Comparison of ENCODE assay signal across 17 cellular contexts in genomic region chr7:41628926-41629325, GRCh38.
DNase-seq lines count a peak whose midpoint lies in the region; ATAC-seq, FAIRE-seq and TF ChIP-seq lines count a peak whose summit lies in the region.
"Had no signal": no experiment of that assay in that cellular context is flagged by ENCODE, and none has a peak within 500 bp of the region (broad histone marks: within the 10 kb centered on the region; RNA-seq: fewer than 3 reads in every experiment).

No MANE protein-coding gene starts in this region.

- H3K4me1 ChIP-seq in heart left ventricle: peaks cover 0 to 18% (median 2%) of the 10 kb centered on the region in 12 donors
- no peaks in the 10 kb centered on the region for H3K4me1 ChIP-seq in skeletal muscle tissue (ENCODE audit: control insufficient read depth in 3 of 3, insufficient read depth in 3 of 3, low read length in 3 of 3)
- H3K4me1 ChIP-seq: A549, transverse colon had no signal

- FAIRE-seq in RCC 7860 (lab: Jason Lieb, UNC): peak; percentile 23
- FAIRE-seq: A549 had no signal

- H3K9me3 Mint-ChIP-seq in activated CD4-positive, alpha-beta T cell treated with anti-CD3 and anti-CD28 coated beads for 36 hours (ENCODE audit: low read depth): peaks cover 3% of the 10 kb centered on the region
- H3K9me3 Mint-ChIP-seq in activated CD4-positive, alpha-beta T cell treated with anti-CD3 and anti-CD28 coated beads, Interleukin-2, amount 10 ng/mL, durations not matched to agents 24 days and 14 days: peaks cover 10% of the 10 kb centered on the region

- no peak overlapping the region for H3K9ac ChIP-seq in skeletal muscle tissue (ENCODE audit: low read depth in 1 of 3, low read length in 3 of 3)

- no peak for TF ChIP-seq CTCF in heart left ventricle (IDR thresholded peaks at IDR 0.05)

- H3K9me3 ChIP-seq in heart left ventricle (no peaks in the 10 kb centered on the region), skeletal muscle tissue (ENCODE audit: control insufficient read depth in 3 of 3, low read length in 3 of 3) (no peaks in the 10 kb centered on the region)
- H3K9me3 ChIP-seq: A549, spleen, transverse colon had no signal

- intact Hi-C loops in activated CD4-positive, alpha-beta T cell treated with anti-CD3 and anti-CD28 coated beads for 36 hours (cut with DNase I, micrococcal nuclease): loop anchor here (2.0 to 5.0 kb wide), 2 partner anchors 252 to 253 kb away; no protein-coding TSS in a partner anchor
- intact Hi-C loops in activated CD4-positive, alpha-beta T cell treated with anti-CD3 and anti-CD28 coated beads, Interleukin-2, amount 10 ng/mL, durations not matched to agents 24 days and 14 days (cut with micrococcal nuclease): loop anchor here (5.0 kb wide), 1 partner anchor 58 kb away; no protein-coding TSS in a partner anchor
- intact Hi-C loops in heart left ventricle (cut with DNase I): loop anchor here in 1 of 10 donors (5.0 kb wide), 1 partner anchor 68 kb away; no protein-coding TSS in a partner anchor

- H3K27me3 ChIP-seq in heart left ventricle (no peaks in the 10 kb centered on the region), skeletal muscle tissue (ENCODE audit: control insufficient read depth in 3 of 3, insufficient read depth in 3 of 3, low read length in 3 of 3) (no peaks in the 10 kb centered on the region)
- H3K27me3 ChIP-seq: spleen, transverse colon had no signal

- peaks cover 22% of the 10 kb centered on the region for H3K4me1 Mint-ChIP-seq in activated CD4-positive, alpha-beta T cell treated with anti-CD3 and anti-CD28 coated beads for 36 hours
- no peaks in the 10 kb centered on the region for H3K4me1 Mint-ChIP-seq in activated CD4-positive, alpha-beta T cell treated with anti-CD3 and anti-CD28 coated beads, Interleukin-2, amount 10 ng/mL, durations not matched to agents 24 days and 14 days
- H3K4me1 Mint-ChIP-seq: naive thymus-derived CD8-positive, alpha-beta T cell had no signal

- H3K27ac ChIP-seq in heart left ventricle: peak overlapping the region in 8 of 12 donors; percentile 30 to 83 (median 64)
- H3K27ac ChIP-seq in skeletal muscle tissue (ENCODE audit: low read depth, low read length): peak overlapping the region; percentile 50
- H3K27ac ChIP-seq: A549, spleen, transverse colon had no signal

- H3K36me3 ChIP-seq in heart left ventricle (no peaks in the 10 kb centered on the region), skeletal muscle tissue (ENCODE audit: control insufficient read depth in 3 of 3, insufficient read depth in 3 of 3, low read length in 3 of 3) (no peaks in the 10 kb centered on the region)
- H3K36me3 ChIP-seq: spleen, transverse colon had no signal

- peak; percentile 9 for DNase-seq in activated CD4-positive, alpha-beta T cell treated with anti-CD3 and anti-CD28 coated beads for 36 hours
- DNase-seq in activated CD4-positive, alpha-beta T cell treated with anti-CD3 and anti-CD28 coated beads, Interleukin-2, amount 10 ng/mL, durations not matched to agents 24 days and 14 days: no peak
- DNase-seq in RCC 7860 (ENCODE audit: low spot score): peak; percentile 45
- DNase-seq in heart left ventricle: peak in 4 of 5 donors; percentile 18 to 33 (median 24)
- DNase-seq in C1 segment of cervical spinal cord (lab: John Stamatoyannopoulos, UW): no peak
- no peak for DNase-seq in NCI-H748 (lab: John Stamatoyannopoulos, UW; ENCODE audit: unreplicated experiment)
- DNase-seq in OCI-M1 (lab: John Stamatoyannopoulos, UW): no peak
- DNase-seq: activated CD4-positive, alpha-beta T cell treated with anti-CD3 and anti-CD28 coated beads, Interleukin-2, amount 50 U/mL, for 1 hour; GOT3; naive thymus-derived CD8-positive, alpha-beta T cell; NCI-H1417 treated with DMSO at 0.1 percent for 48 hours; spleen; T-helper 1 cell; transverse colon had no signal

- WGBS in heart left ventricle, 4 donors: 30 to 35% (median 31%) methylated on average over 3 of the region's 3 CpGs

- peaks cover 8% of the 10 kb centered on the region for H3K27me3 Mint-ChIP-seq in activated CD4-positive, alpha-beta T cell treated with anti-CD3 and anti-CD28 coated beads for 36 hours
- H3K27me3 Mint-ChIP-seq in activated CD4-positive, alpha-beta T cell treated with anti-CD3 and anti-CD28 coated beads, Interleukin-2, amount 10 ng/mL, durations not matched to agents 24 days and 14 days: no peaks in the 10 kb centered on the region

- POLR2A ChIA-PET in activated CD4-positive, alpha-beta T cell treated with anti-CD3 and anti-CD28 coated beads for 36 hours (lab: Charles Lee): no interaction called here

- H3K4me3 ChIP-seq in heart left ventricle (no peak overlapping the region), skeletal muscle tissue (ENCODE audit: low read length in 3 of 3) (no peak overlapping the region)
- H3K4me3 ChIP-seq: A549, spleen, transverse colon had no signal

- H3K27ac Mint-ChIP-seq in activated CD4-positive, alpha-beta T cell treated with anti-CD3 and anti-CD28 coated beads for 36 hours: no peak overlapping the region
- H3K27ac Mint-ChIP-seq in activated CD4-positive, alpha-beta T cell treated with anti-CD3 and anti-CD28 coated beads, Interleukin-2, amount 10 ng/mL, durations not matched to agents 24 days and 14 days: no peak overlapping the region
- H3K27ac Mint-ChIP-seq: naive thymus-derived CD8-positive, alpha-beta T cell had no signal

- no peak overlapping the region for H3K4me3 Mint-ChIP-seq in activated CD4-positive, alpha-beta T cell treated with anti-CD3 and anti-CD28 coated beads for 36 hours
- H3K4me3 Mint-ChIP-seq in activated CD4-positive, alpha-beta T cell treated with anti-CD3 and anti-CD28 coated beads, Interleukin-2, amount 10 ng/mL, durations not matched to agents 24 days and 14 days: no peak overlapping the region
- H3K4me3 Mint-ChIP-seq: naive thymus-derived CD8-positive, alpha-beta T cell had no signal

- no peaks in the 10 kb centered on the region for H3K36me3 Mint-ChIP-seq in activated CD4-positive, alpha-beta T cell treated with anti-CD3 and anti-CD28 coated beads for 36 hours (ENCODE audit: low read depth)
- H3K36me3 Mint-ChIP-seq in activated CD4-positive, alpha-beta T cell treated with anti-CD3 and anti-CD28 coated beads, Interleukin-2, amount 10 ng/mL, durations not matched to agents 24 days and 14 days (ENCODE audit: low read depth): no peaks in the 10 kb centered on the region
- H3K36me3 Mint-ChIP-seq: naive thymus-derived CD8-positive, alpha-beta T cell had no signal

- no peak for TF ChIP-seq POLR2A in heart left ventricle (IDR thresholded peaks at IDR 0.05)

- CTCF ChIA-PET in activated CD4-positive, alpha-beta T cell treated with anti-CD3 and anti-CD28 coated beads for 36 hours (lab: Charles Lee): interaction anchor here (0.6 kb wide), 1 partner anchor 478 kb away, joined by 3 read pairs; no protein-coding TSS in a partner anchor

- ATAC-seq in activated CD4-positive, alpha-beta T cell treated with anti-CD3 and anti-CD28 coated beads for 36 hours: peak; percentile 79
- peak; percentile 98 to 100 (median 100) for ATAC-seq in heart left ventricle
- ATAC-seq: A549; esophagus mucosa; naive thymus-derived CD8-positive, alpha-beta T cell had no signal

Comparison
In these comparisons a context has a peak if more than half of its experiments do, and no peak if none do; other contexts are left out.
1. DNase-seq: peak in activated CD4-positive, alpha-beta T cell treated with anti-CD3 and anti-CD28 coated beads for 36 hours (single experiment), RCC 7860 (single experiment) and heart left ventricle (4 of 5); none in activated CD4-positive, alpha-beta T cell treated with anti-CD3 and anti-CD28 coated beads, Interleukin-2, amount 10 ng/mL, durations not matched to agents 24 days and 14 days (single experiment), C1 segment of cervical spinal cord (0 of 14), NCI-H748 (single experiment) and OCI-M1 (single experiment).